ENCODE assay signal across 16 cellular contexts in genomic region chr3:187978433-187979011, GRCh38.
DNase-seq lines count a peak whose midpoint lies in the region; ATAC-seq and TF ChIP-seq lines count a peak whose summit lies in the region.
"Had no signal": no experiment of that assay in that cellular context is flagged by ENCODE, and none has a peak within 500 bp of the region (broad histone marks: within the 10 kb centered on the region; RNA-seq: fewer than 3 reads in every experiment).

No MANE protein-coding gene starts in this region.

- in situ Hi-C loops in GM13976 (cut with MboI; ENCODE audit: low sequenced_read_pairs, unreplicated experiment): no loop called here

- POLR2A ChIA-PET in WTC11 (lab: Charles Lee): no interaction called here

- no peaks in the 10 kb centered on the region for H3K9me3 Mint-ChIP-seq in Calu3 (ENCODE audit: low read depth, unreplicated experiment)
- peaks cover 20% of the 10 kb centered on the region for H3K9me3 Mint-ChIP-seq in WTC11
- peaks cover 5% of the 10 kb centered on the region for H3K9me3 Mint-ChIP-seq in osteocyte (ENCODE audit: unreplicated experiment)

- peak overlapping the region; percentile 32; the same call in 1 of the 2 replicates for H3K9ac ChIP-seq in BLaER1

- DNase-seq in Calu3 (peak; percentile 64), NOMO-1 treated with DMSO at 0.1 percent for 48 hours (lab: John Stamatoyannopoulos, UW; ENCODE audit: unreplicated experiment) (peak; percentile 71), dermis blood vessel endothelial cell (peak; percentile 19), WTC11 (ENCODE audit: low spot score) (no peak), upper lobe of left lung (no peak), GM13976 (ENCODE audit: low spot score) (no peak), osteocyte (ENCODE audit: extremely low spot score, unreplicated experiment) (no peak)
- DNase-seq: colonic mucosa; NCI-H1694; NCI-H526 treated with DMSO at 0.1 percent for 48 hours; right cardiac atrium; SIG-M5; stimulated activated CD4-positive, alpha-beta T cell treated with anti-CD3 and anti-CD28 coated beads, Interleukin-4, amount 100 ng/mL, for 24 hours had no signal

- WGBS in upper lobe of left lung, 2 donors: 70% methylated on average over 5 of the region's 5 CpGs

- H3K36me3 Mint-ChIP-seq in Calu3 (ENCODE audit: insufficient read depth, unreplicated experiment) (no peaks in the 10 kb centered on the region), WTC11 (peaks cover 14% of the 10 kb centered on the region), osteocyte (ENCODE audit: unreplicated experiment) (no peaks in the 10 kb centered on the region)

- intact Hi-C loops in Calu3 (cut with micrococcal nuclease; ENCODE audit: unreplicated experiment): loop anchor here (2.0 to 5.0 kb wide), 2 partner anchors 189 to 230 kb away; no protein-coding TSS in a partner anchor

- no peak for TF ChIP-seq POLR2A in upper lobe of left lung (IDR thresholded peaks at IDR 0.05)

- no peaks in the 10 kb centered on the region for H3K27me3 ChIP-seq in BLaER1
- no peaks in the 10 kb centered on the region for H3K27me3 ChIP-seq in upper lobe of left lung
- H3K27me3 ChIP-seq: colonic mucosa, esophagus muscularis mucosa had no signal

- ATAC-seq in WTC11 (no peak), upper lobe of left lung (ENCODE audit: low FRiP score in 2 of 2) (no peak)
- ATAC-seq: right cardiac atrium had no signal

- H3K4me2 ChIP-seq in BLaER1: peak overlapping the region; percentile 80

- H3K9me3 ChIP-seq in BLaER1: peaks cover 6% of the 10 kb centered on the region; the same call in 1 of the 2 replicates
- H3K9me3 ChIP-seq in upper lobe of left lung: no peaks in the 10 kb centered on the region
- H3K9me3 ChIP-seq: colonic mucosa had no signal

- peaks cover 99% of the 10 kb centered on the region for H3K4me1 ChIP-seq in BLaER1
- peaks cover 0 to 7% (median 0%) of the 10 kb centered on the region in 4 donors for H3K4me1 ChIP-seq in upper lobe of left lung
- H3K4me1 ChIP-seq: colonic mucosa had no signal

- H3K36me3 ChIP-seq in BLaER1: no peaks in the 10 kb centered on the region
- H3K36me3 ChIP-seq in upper lobe of left lung: no peaks in the 10 kb centered on the region
- H3K36me3 ChIP-seq: colonic mucosa, esophagus muscularis mucosa had no signal

- TF ChIP-seq CTCF in Calu3 (IDR thresholded peaks at IDR 0.05; ENCODE audit: unreplicated experiment) (no peak), WTC11 (IDR thresholded peaks at IDR 0.05) (no peak), upper lobe of left lung (IDR thresholded peaks at IDR 0.05) (no peak), GM13976 (IDR thresholded peaks at IDR 0.05; ENCODE audit: borderline replicate concordance, control extremely low read depth, extremely low read depth, insufficient read depth, missing control alignments) (no peak), osteocyte (IDR thresholded peaks at IDR 0.05) (no peak)

- peak overlapping the region; percentile 80 for H3K27ac ChIP-seq in BLaER1
- H3K27ac ChIP-seq in upper lobe of left lung: no peak overlapping the region
- H3K27ac ChIP-seq: colonic mucosa, esophagus muscularis mucosa had no signal

- no peak overlapping the region for H3K4me3 Mint-ChIP-seq in Calu3 (ENCODE audit: low read depth, unreplicated experiment)
- H3K4me3 Mint-ChIP-seq in WTC11: no peak overlapping the region
- no peak overlapping the region for H3K4me3 Mint-ChIP-seq in osteocyte (ENCODE audit: unreplicated experiment)
- H3K4me3 Mint-ChIP-seq: CD14-positive monocyte had no signal

- H3K27me3 Mint-ChIP-seq in Calu3 (ENCODE audit: unreplicated experiment): no peaks in the 10 kb centered on the region
- H3K27me3 Mint-ChIP-seq in WTC11 (ENCODE audit: low read depth): no peaks in the 10 kb centered on the region
- no peaks in the 10 kb centered on the region for H3K27me3 Mint-ChIP-seq in osteocyte (ENCODE audit: unreplicated experiment)

- TF ChIP-seq EP300 in upper lobe of left lung (IDR thresholded peaks at IDR 0.05): no peak

- H3K4me3 ChIP-seq in BLaER1: no peak overlapping the region
- H3K4me3 ChIP-seq in upper lobe of left lung: no peak overlapping the region
- H3K4me3 ChIP-seq: colonic mucosa, esophagus muscularis mucosa had no signal

- H3K27ac Mint-ChIP-seq in Calu3 (ENCODE audit: unreplicated experiment): peak overlapping the region; percentile 20
- H3K27ac Mint-ChIP-seq in WTC11: no peak overlapping the region
- no peak overlapping the region for H3K27ac Mint-ChIP-seq in osteocyte (ENCODE audit: unreplicated experiment)
- H3K27ac Mint-ChIP-seq: CD14-positive monocyte had no signal

- H4K20me1 ChIP-seq in BLaER1: no peaks in the 10 kb centered on the region

- CTCF ChIA-PET in Calu3 (lab: Charles Lee) (interaction anchor here (1.4 kb wide), 1 partner anchor 175 kb away, joined by 4 read pairs; the partner anchor contains the start of gene LPP), WTC11 (lab: Charles Lee) (no interaction called here)

- H3K4me1 Mint-ChIP-seq in Calu3 (ENCODE audit: low read depth, unreplicated experiment): peaks cover 31% of the 10 kb centered on the region
- peaks cover 9% of the 10 kb centered on the region for H3K4me1 Mint-ChIP-seq in WTC11
- H3K4me1 Mint-ChIP-seq in osteocyte (ENCODE audit: unreplicated experiment): peaks cover 13% of the 10 kb centered on the region

- BruUV-seq in Calu3 (replicated peaks; lab: Mats Ljungman, UMichigan): no TSS peak

TF ChIP-seq in WTC11, 78 proteins besides CTCF, POLR2A, EP300 and RAD21 (continues in another document):
- TF ChIP-seq, protein P1, sequence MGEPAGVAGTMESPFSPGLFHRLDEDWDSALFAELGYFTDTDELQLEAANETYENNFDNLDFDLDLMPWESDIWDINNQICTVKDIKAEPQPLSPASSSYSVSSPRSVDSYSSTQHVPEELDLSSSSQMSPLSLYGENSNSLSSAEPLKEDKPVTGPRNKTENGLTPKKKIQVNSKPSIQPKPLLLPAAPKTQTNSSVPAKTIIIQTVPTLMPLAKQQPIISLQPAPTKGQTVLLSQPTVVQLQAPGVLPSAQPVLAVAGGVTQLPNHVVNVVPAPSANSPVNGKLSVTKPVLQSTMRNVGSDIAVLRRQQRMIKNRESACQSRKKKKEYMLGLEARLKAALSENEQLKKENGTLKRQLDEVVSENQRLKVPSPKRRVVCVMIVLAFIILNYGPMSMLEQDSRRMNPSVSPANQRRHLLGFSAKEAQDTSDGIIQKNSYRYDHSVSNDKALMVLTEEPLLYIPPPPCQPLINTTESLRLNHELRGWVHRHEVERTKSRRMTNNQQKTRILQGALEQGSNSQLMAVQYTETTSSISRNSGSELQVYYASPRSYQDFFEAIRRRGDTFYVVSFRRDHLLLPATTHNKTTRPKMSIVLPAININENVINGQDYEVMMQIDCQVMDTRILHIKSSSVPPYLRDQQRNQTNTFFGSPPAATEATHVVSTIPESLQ (CRISPR knock-in tag; IDR thresholded peaks at IDR 0.05): no peak
- no peak for TF ChIP-seq NR3C1 (CRISPR knock-in tag; conservative IDR thresholded peaks at IDR 0.05; ENCODE audit: low read depth)
- TF ChIP-seq GRHL2 (CRISPR knock-in tag; IDR thresholded peaks at IDR 0.05; ENCODE audit: insufficient replicate concordance, severe bottlenecking): no peak
- TF ChIP-seq HMGA2 (CRISPR knock-in tag; IDR thresholded peaks at IDR 0.05): no peak
- TF ChIP-seq KAT7 (CRISPR knock-in tag; IDR thresholded peaks at IDR 0.05; ENCODE audit: borderline replicate concordance): no peak
- TF ChIP-seq CBFB (CRISPR knock-in tag; IDR thresholded peaks at IDR 0.05; ENCODE audit: low read depth): no peak
- no peak for TF ChIP-seq NFYB (CRISPR knock-in tag; conservative IDR thresholded peaks at IDR 0.05; ENCODE audit: low read depth)
- no peak for TF ChIP-seq ZNF138 (CRISPR knock-in tag; conservative IDR thresholded peaks at IDR 0.05)
- TF ChIP-seq ETV6 (CRISPR knock-in tag; IDR thresholded peaks at IDR 0.05): no peak
- TF ChIP-seq, protein P2, sequence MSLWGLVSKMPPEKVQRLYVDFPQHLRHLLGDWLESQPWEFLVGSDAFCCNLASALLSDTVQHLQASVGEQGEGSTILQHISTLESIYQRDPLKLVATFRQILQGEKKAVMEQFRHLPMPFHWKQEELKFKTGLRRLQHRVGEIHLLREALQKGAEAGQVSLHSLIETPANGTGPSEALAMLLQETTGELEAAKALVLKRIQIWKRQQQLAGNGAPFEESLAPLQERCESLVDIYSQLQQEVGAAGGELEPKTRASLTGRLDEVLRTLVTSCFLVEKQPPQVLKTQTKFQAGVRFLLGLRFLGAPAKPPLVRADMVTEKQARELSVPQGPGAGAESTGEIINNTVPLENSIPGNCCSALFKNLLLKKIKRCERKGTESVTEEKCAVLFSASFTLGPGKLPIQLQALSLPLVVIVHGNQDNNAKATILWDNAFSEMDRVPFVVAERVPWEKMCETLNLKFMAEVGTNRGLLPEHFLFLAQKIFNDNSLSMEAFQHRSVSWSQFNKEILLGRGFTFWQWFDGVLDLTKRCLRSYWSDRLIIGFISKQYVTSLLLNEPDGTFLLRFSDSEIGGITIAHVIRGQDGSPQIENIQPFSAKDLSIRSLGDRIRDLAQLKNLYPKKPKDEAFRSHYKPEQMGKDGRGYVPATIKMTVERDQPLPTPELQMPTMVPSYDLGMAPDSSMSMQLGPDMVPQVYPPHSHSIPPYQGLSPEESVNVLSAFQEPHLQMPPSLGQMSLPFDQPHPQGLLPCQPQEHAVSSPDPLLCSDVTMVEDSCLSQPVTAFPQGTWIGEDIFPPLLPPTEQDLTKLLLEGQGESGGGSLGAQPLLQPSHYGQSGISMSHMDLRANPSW (CRISPR knock-in tag; conservative IDR thresholded peaks at IDR 0.05; ENCODE audit: low read depth): no peak
- no peak for TF ChIP-seq ZNF423 (CRISPR knock-in tag; IDR thresholded peaks at IDR 0.05)
- TF ChIP-seq RORB (CRISPR knock-in tag; IDR thresholded peaks at IDR 0.05): no peak
- no peak for TF ChIP-seq NFATC4 (CRISPR knock-in tag; IDR thresholded peaks at IDR 0.05)
- no peak for TF ChIP-seq ZNF396 (CRISPR knock-in tag; IDR thresholded peaks at IDR 0.05; ENCODE audit: borderline replicate concordance)
- TF ChIP-seq ZNF219 (CRISPR knock-in tag; IDR thresholded peaks at IDR 0.05; ENCODE audit: borderline replicate concordance): no peak
- no peak for TF ChIP-seq HMGXB4 (CRISPR knock-in tag; IDR thresholded peaks at IDR 0.05)
- no peak for TF ChIP-seq MXD4 (CRISPR knock-in tag; IDR thresholded peaks at IDR 0.05; ENCODE audit: borderline replicate concordance)

Comparison
In these comparisons a context has a peak if more than half of its experiments do, and no peak if none do; other contexts are left out.
1. DNase-seq: peak in Calu3 (single experiment), NOMO-1 treated with DMSO at 0.1 percent for 48 hours (single experiment) and dermis blood vessel endothelial cell (single experiment); none in WTC11 (single experiment), upper lobe of left lung (0 of 2), GM13976 (single experiment) and osteocyte (single experiment).